In the genomic region with DNA sequence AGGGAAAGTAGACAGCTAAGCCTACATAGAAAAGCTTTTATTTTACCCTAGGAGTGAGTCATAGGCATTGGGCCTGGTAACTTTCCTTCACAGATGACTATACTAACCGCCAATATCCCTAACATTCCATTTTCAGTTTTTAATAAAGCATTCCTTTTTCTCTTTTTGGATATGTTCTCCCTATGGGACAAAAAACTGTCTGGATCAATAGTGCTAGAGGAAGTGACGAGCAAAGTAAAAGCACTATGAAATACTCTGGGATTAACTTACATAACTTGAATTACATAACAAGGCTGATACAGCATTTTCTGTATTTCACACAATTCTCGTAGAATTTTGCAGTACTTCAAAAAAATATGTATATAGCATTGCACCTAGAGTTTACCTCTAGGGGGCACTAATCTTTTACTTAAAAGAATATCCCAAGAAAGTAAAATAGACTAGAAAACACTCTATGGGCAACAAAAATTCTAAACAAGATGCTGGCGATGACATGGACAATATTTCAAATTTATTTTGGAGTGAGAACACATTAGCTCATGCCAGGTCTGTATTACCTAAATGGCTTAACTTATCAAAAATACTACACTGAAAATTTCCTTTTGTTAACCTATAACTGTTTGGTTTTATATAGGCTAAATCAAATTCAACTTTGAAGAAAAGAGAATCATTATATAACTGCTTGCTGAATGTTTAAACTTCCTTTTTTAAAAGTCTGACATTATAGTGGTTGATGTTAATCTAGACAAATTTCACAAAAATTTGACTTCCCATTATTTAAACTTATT, we compare ENCODE assay signal across 8 cellular contexts.
DNase-seq lines count a peak whose midpoint lies in the region; ATAC-seq and TF ChIP-seq lines count a peak whose summit lies in the region.

No MANE protein-coding gene starts in this region.

- H3K9me2 ChIP-seq in MM.1S (replicated peaks; ENCODE audit: insufficient read depth, low read length), result no peaks in the 10 kb centered on the region

- no peaks in the 10 kb centered on the region for H3F3A ChIP-seq in MM.1S (ENCODE audit: insufficient read depth, low read length)

- H2AFZ ChIP-seq in MM.1S (ENCODE audit: low read length), result no peak overlapping the region

- no peak overlapping the region for H3K4me3 ChIP-seq in GM12864 (ENCODE audit: low read depth, low read length)
- no peak overlapping the region for H3K4me3 ChIP-seq in MM.1S (ENCODE audit: low read length)
- no peak overlapping the region for H3K4me3 ChIP-seq in retinal pigment epithelial cell (ENCODE audit: low read length)

- H3K9me3 ChIP-seq in MM.1S (replicated peaks; ENCODE audit: insufficient read depth, low read length), result no peaks in the 10 kb centered on the region

- TF ChIP-seq CTCF in GM12864 (IDR thresholded peaks at IDR 0.05; ENCODE audit: low read depth, low read length, missing control alignments) (peak; percentile 27), MM.1S (IDR thresholded peaks at IDR 0.05; ENCODE audit: low read length) (peak; percentile 69), retinal pigment epithelial cell (conservative IDR thresholded peaks at IDR 0.05; ENCODE audit: low read depth, low read length) (peak; percentile 50)

- no peak overlapping the region for H3K27ac ChIP-seq in MM.1S (ENCODE audit: low read length)

- no peak overlapping the region for H3K9ac ChIP-seq in MM.1S (ENCODE audit: low read length)

- peak; percentile 43 for DNase-seq in GM12864 (ENCODE audit: low read depth)
- DNase-seq in MM.1S, result peak; percentile 72
- DNase-seq in SW 1271 (lab: John Stamatoyannopoulos, UW), result peak; percentile 27 to 78
- DNase-seq in foreskin melanocyte, result peak; percentile 79
- peak; percentile 52 for DNase-seq in retinal pigment epithelial cell (ENCODE audit: low read depth)

- H3K4me2 ChIP-seq in MM.1S (ENCODE audit: low read depth, low read length), result no peak overlapping the region

- no peaks in the 10 kb centered on the region for H3K36me3 ChIP-seq in MM.1S (replicated peaks; ENCODE audit: insufficient read depth, low read length)

- H3K4me1 ChIP-seq in MM.1S (ENCODE audit: low read length), result no peaks in the 10 kb centered on the region

- H4K20me1 ChIP-seq in MM.1S (ENCODE audit: insufficient read depth, low read length), result no peaks in the 10 kb centered on the region

- H3K27me3 ChIP-seq in MM.1S (replicated peaks; ENCODE audit: insufficient read depth, low read length), result no peaks in the 10 kb centered on the region

- peaks cover 38% of the 10 kb centered on the region for H3K79me2 ChIP-seq in MM.1S (ENCODE audit: low read length)

- ATAC-seq in GM21390 (IDR thresholded peaks at IDR 0.05; ENCODE audit: unreplicated experiment) (no peak), HG02938 (IDR thresholded peaks at IDR 0.05; ENCODE audit: unreplicated experiment) (no peak), GM21529 (IDR thresholded peaks at IDR 0.05; ENCODE audit: unreplicated experiment) (no peak)
